ENCODE assay signal across 22 cellular contexts in the genomic region with DNA sequence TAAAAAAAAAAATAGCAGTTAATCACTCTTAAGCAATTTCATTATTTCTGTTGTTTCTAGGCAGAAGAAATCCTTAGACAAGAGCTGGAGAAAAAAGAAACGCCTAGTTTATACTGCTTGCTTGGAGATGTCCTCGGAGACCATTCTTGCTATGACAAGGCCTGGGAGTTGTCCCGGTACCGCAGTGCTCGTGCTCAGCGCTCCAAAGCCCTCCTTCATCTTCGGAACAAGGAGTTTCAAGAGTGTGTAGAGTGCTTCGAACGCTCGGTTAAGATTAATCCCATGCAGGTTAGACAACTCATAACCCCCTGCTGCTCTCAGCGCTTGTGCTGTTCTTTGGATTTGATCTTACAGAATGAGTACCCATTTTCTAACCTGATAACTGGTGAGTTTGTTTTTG.
A peak's percentile ranks its signal among the peaks of the same experiment; 100 is the strongest.
DNase-seq lines count a peak whose midpoint lies in the region; ATAC-seq and TF ChIP-seq lines count a peak whose summit lies in the region.
"Had no signal": no experiment of that assay in that cellular context is flagged by ENCODE, and none has a peak within 500 bp of the region (broad histone marks: within the 10 kb centered on the region; RNA-seq: fewer than 3 reads in every experiment).

No MANE protein-coding gene starts in this region.

- ATAC-seq in Right ventricle myocardium superior (ENCODE audit: poor library complexity): peak; percentile 76
- ATAC-seq in GM21390 (IDR thresholded peaks at IDR 0.05; ENCODE audit: unreplicated experiment): no peak
- ATAC-seq: GM23338, SK-N-SH treated with all-trans-retinoic acid at 6 μM for 48 hours had no signal

- intact Hi-C loops in Right ventricle myocardium superior (cut with DNase I) (no loop called here), left ventricle myocardium inferior (cut with micrococcal nuclease) (no loop called here)

- H3K36me3 ChIP-seq in right atrium auricular region: no peaks in the 10 kb centered on the region
- H3K36me3 ChIP-seq in left ventricle myocardium inferior: peaks cover 16% of the 10 kb centered on the region
- peaks cover 3 to 19% (median 8%) of the 10 kb centered on the region in 5 donors for H3K36me3 ChIP-seq in subcutaneous abdominal adipose tissue (ENCODE audit: control insufficient read depth in 5 of 5, insufficient read depth in 5 of 5, low read length in 5 of 5)

- H3K4me1 ChIP-seq in right atrium auricular region (peaks cover 0 to 10% of the 10 kb centered on the region in 2 donors), left ventricle myocardium inferior (peaks cover 8% of the 10 kb centered on the region), subcutaneous abdominal adipose tissue (ENCODE audit: control insufficient read depth in 5 of 5, insufficient read depth in 5 of 5, low read length in 5 of 5) (peaks cover 0 to 4% (median 0%) of the 10 kb centered on the region in 5 donors)
- H3K4me1 ChIP-seq: BLaER1, HAP-1, SJCRH30 had no signal

- no peak for TF ChIP-seq CTCF in right atrium auricular region (IDR thresholded peaks at IDR 0.05)
- no peak for TF ChIP-seq CTCF in left ventricle myocardium inferior (IDR thresholded peaks at IDR 0.05; ENCODE audit: borderline replicate concordance)

- H3K9ac ChIP-seq in subcutaneous abdominal adipose tissue (ENCODE audit: low read length in 5 of 5): peak overlapping the region in 1 of 5 donors; percentile 4
- H3K9ac ChIP-seq: BLaER1, KMS-11 had no signal

- DNase-seq in Right ventricle myocardium superior (peak; percentile 46), right atrium auricular region (ENCODE audit: low spot score) (no peak), left ventricle myocardium inferior (peak; percentile 30), NCI-H774 (lab: John Stamatoyannopoulos, UW) (no peak), NCI-H2227 (lab: John Stamatoyannopoulos, UW; ENCODE audit: unreplicated experiment) (no peak)
- DNase-seq: CD4-positive, CD25-positive, alpha-beta regulatory T cell; DMS153; DND-41; HFFc6; MM.1S; NCI-H2029; NCI-H226; NCI-H510A treated with DMSO at 0.1 percent for 48 hours; NCI-H748 treated with DMSO at 0.1 percent for 48 hours; SJCRH30 had no signal

- H3K9me3 ChIP-seq in right atrium auricular region (no peaks in the 10 kb centered on the region), left ventricle myocardium inferior (replicated peaks) (no peaks in the 10 kb centered on the region), subcutaneous abdominal adipose tissue (ENCODE audit: control insufficient read depth in 5 of 5, low read length in 5 of 5) (no peaks in the 10 kb centered on the region)
- H3K9me3 ChIP-seq: HAP-1, SJCRH30 had no signal

- H3K27me3 ChIP-seq in right atrium auricular region (no peaks in the 10 kb centered on the region), left ventricle myocardium inferior (ENCODE audit: low read depth) (no peaks in the 10 kb centered on the region), subcutaneous abdominal adipose tissue (ENCODE audit: control insufficient read depth in 5 of 5, insufficient read depth in 4 of 5, low read length in 5 of 5) (no peaks in the 10 kb centered on the region)
- H3K27me3 ChIP-seq: BLaER1, SJCRH30 had no signal

- H3K27ac ChIP-seq in right atrium auricular region (no peak overlapping the region), left ventricle myocardium inferior (replicated peaks) (peak overlapping the region; percentile 61), subcutaneous abdominal adipose tissue (ENCODE audit: low read depth, low read length) (no peak overlapping the region)
- H3K27ac ChIP-seq: BLaER1, KMS-11, SJCRH30 had no signal

- no peak overlapping the region for H3K4me3 ChIP-seq in right atrium auricular region
- H3K4me3 ChIP-seq in left ventricle myocardium inferior: peak overlapping the region; percentile 37
- H3K4me3 ChIP-seq in subcutaneous abdominal adipose tissue (ENCODE audit: low read depth in 1 of 5, low read length in 5 of 5): peak overlapping the region in 3 of 5 donors; percentile 21 to 45 (median 42)
- H3K4me3 ChIP-seq: BLaER1, GM23338, HAP-1, SJCRH30 had no signal

Comparison
In these comparisons a context has a peak if more than half of its experiments do, and no peak if none do; other contexts are left out.
1. DNase-seq: peak in Right ventricle myocardium superior (single experiment) and left ventricle myocardium inferior (single experiment); none in right atrium auricular region (single experiment), NCI-H774 (single experiment) and NCI-H2227 (single experiment).
2. H3K4me3 ChIP-seq: peak in left ventricle myocardium inferior (single experiment) and subcutaneous abdominal adipose tissue (3 of 5); none in right atrium auricular region (0 of 2).